ENCODE assay signal across 7 cellular contexts in genomic region chr4:41963105-41963504, GRCh38. TPM values are rescaled to one million over a fixed set of nuclear protein-coding genes. Genes with fewer than 3 reads are reported as not detected.
A peak's percentile ranks its signal among the peaks of the same experiment; 100 is the strongest.
DNase-seq lines count a peak whose midpoint lies in the region; ATAC-seq, FAIRE-seq and TF ChIP-seq lines count a peak whose summit lies in the region.

No MANE protein-coding gene starts in this region.

- H3K4me3 ChIP-seq in astrocyte (ENCODE audit: insufficient read depth, low read depth, low read length) (no peak overlapping the region), mesendoderm (ENCODE audit: low read length) (no peak overlapping the region)

- H3K4me1 Mint-ChIP-seq in astrocyte (ENCODE audit: low read depth, unreplicated experiment) = no peaks in the 10 kb centered on the region

- H3K9me3 Mint-ChIP-seq in astrocyte (ENCODE audit: unreplicated experiment) = peaks cover under 1% of the 10 kb centered on the region

- no peak overlapping the region for H4K5ac ChIP-seq in mesendoderm (ENCODE audit: low read length)

- H3K79me1 ChIP-seq in mesendoderm (ENCODE audit: low read length) = no peaks in the 10 kb centered on the region

- no peak overlapping the region for H2AFZ ChIP-seq in astrocyte (ENCODE audit: low read depth, low read length)

- no peaks in the 10 kb centered on the region for H3K4me1 ChIP-seq in astrocyte (ENCODE audit: insufficient read depth, low read length)
- no peaks in the 10 kb centered on the region for H3K4me1 ChIP-seq in mesendoderm (ENCODE audit: control insufficient read depth, low read depth, low read length)

- peaks cover under 1% of the 10 kb centered on the region for H3K36me3 Mint-ChIP-seq in astrocyte (ENCODE audit: low read depth, unreplicated experiment)

- no peak overlapping the region for H3K18ac ChIP-seq in mesendoderm (ENCODE audit: low read length)

- no peak for ATAC-seq in HG03175 (IDR thresholded peaks at IDR 0.05; ENCODE audit: unreplicated experiment)

- no peaks in the 10 kb centered on the region for H3K27me3 ChIP-seq in astrocyte (ENCODE audit: insufficient read depth, low read length)
- H3K27me3 ChIP-seq in mesendoderm (ENCODE audit: insufficient read depth, low read length, poor library complexity) = no peaks in the 10 kb centered on the region

- peak; percentile 7 for DNase-seq in DMS114 treated with DMSO at 0.1 percent for 48 hours (lab: John Stamatoyannopoulos, UW; ENCODE audit: unreplicated experiment)
- peak; percentile 53 for DNase-seq in HT-29 (ENCODE audit: low spot score)
- DNase-seq in astrocyte (ENCODE audit: low read depth) = peak; percentile 5
- peak; percentile 38 for DNase-seq in mesendoderm
- DNase-seq in occipital lobe (lab: John Stamatoyannopoulos, UW) = no peak
- DNase-seq in NCI-H1048 (lab: John Stamatoyannopoulos, UW) = no peak

- no peak overlapping the region for H3K4ac ChIP-seq in mesendoderm (ENCODE audit: low read depth, low read length)

- no peak overlapping the region for H3K9ac ChIP-seq in astrocyte (ENCODE audit: low read length)
- no peak overlapping the region for H3K9ac ChIP-seq in mesendoderm (ENCODE audit: low read length)

- H3K27ac ChIP-seq in astrocyte (ENCODE audit: low read depth, low read length) (no peak overlapping the region), mesendoderm (ENCODE audit: low read depth, low read length) (no peak overlapping the region)

- H3K4me2 ChIP-seq in astrocyte (ENCODE audit: low read length) (no peak overlapping the region), mesendoderm (ENCODE audit: low read length) (no peak overlapping the region)

- H4K20me1 ChIP-seq in astrocyte (ENCODE audit: insufficient read depth, low read length) = no peaks in the 10 kb centered on the region

- no peak overlapping the region for H4K8ac ChIP-seq in mesendoderm (ENCODE audit: low read depth, low read length)

- H3K56ac ChIP-seq in mesendoderm (ENCODE audit: low read length) = no peak overlapping the region

- H2BK120ac ChIP-seq in mesendoderm (ENCODE audit: low read depth, low read length) = no peak overlapping the region

- peak; percentile 39 for TF ChIP-seq CTCF in astrocyte (IDR thresholded peaks at IDR 0.05; ENCODE audit: insufficient read depth, low read depth, low read length)

- no peaks in the 10 kb centered on the region for H3K9me3 ChIP-seq in astrocyte (ENCODE audit: insufficient read depth, low read depth, low read length)

- no CpG with 5 or more reads among the region's 4 CpGs for WGBS in mesendoderm (ENCODE audit: extremely low coverage, insufficient coverage, low lambda C conversion rate)

- H2AK5ac ChIP-seq in mesendoderm (ENCODE audit: low read length) = no peak overlapping the region

- H2BK5ac ChIP-seq in mesendoderm (ENCODE audit: low read length) = no peak overlapping the region

- H3K79me2 ChIP-seq in astrocyte (ENCODE audit: insufficient read depth, low read length) (no peaks in the 10 kb centered on the region), mesendoderm (ENCODE audit: control insufficient read depth, insufficient read depth, low read length) (no peaks in the 10 kb centered on the region)

- H3K27ac Mint-ChIP-seq in astrocyte (ENCODE audit: unreplicated experiment) = no peak overlapping the region

- H3K36me3 ChIP-seq in astrocyte (ENCODE audit: insufficient read depth, low read length) (peaks cover 3% of the 10 kb centered on the region), mesendoderm (ENCODE audit: control insufficient read depth, insufficient read depth, low read length) (no peaks in the 10 kb centered on the region)

- no peak overlapping the region for H2BK15ac ChIP-seq in mesendoderm (replicated peaks; ENCODE audit: low read depth)

- no peaks in the 10 kb centered on the region for H3K27me3 Mint-ChIP-seq in astrocyte (ENCODE audit: low read depth, unreplicated experiment)

- no peak overlapping the region for H3K23ac ChIP-seq in mesendoderm (ENCODE audit: low read length)

- FAIRE-seq in astrocyte (lab: Jason Lieb, UNC) = no peak

- no peak overlapping the region for H3K4me3 Mint-ChIP-seq in astrocyte (ENCODE audit: unreplicated experiment)

RNA-seq across cellular contexts. Expression of gene DCAF4L1, which starts 18.5 kb away (rescaled TPM):
- total RNA-seq in HT-29 (2014; rRNA removed; shearing (Covaris generic)) = 0.03 and 0.13 TPM in 2 replicates
- total RNA-seq in astrocyte = 0.20 and 0.29 TPM in 2 replicates
- polyA plus RNA-seq in mesendoderm (2013, experiment 1 of 2) = 0.10 TPM
- polyA plus RNA-seq in mesendoderm (2013, experiment 2 of 2) = 0.10 TPM
- under 0.01 TPM for total RNA-seq in occipital lobe

RNA-seq across cellular contexts. Expression of gene SLC30A9, which starts 27.2 kb away (rescaled TPM):
- 59.1 and 65.1 TPM in 2 replicates for total RNA-seq in HT-29 (2014; rRNA removed; shearing (Covaris generic))
- total RNA-seq in astrocyte (59.3 and 73.2 TPM in 2 replicates), occipital lobe (116 TPM)
- polyA plus RNA-seq in mesendoderm (2013, experiment 1 of 2) = 35.2 TPM
- polyA plus RNA-seq in mesendoderm (2013, experiment 2 of 2) = 35.1 TPM

RNA-seq across cellular contexts. Expression of gene TMEM33, which starts 27.9 kb away (rescaled TPM):
- total RNA-seq in HT-29 (2014; rRNA removed; shearing (Covaris generic)) = 100 and 119 TPM in 2 replicates
- total RNA-seq in astrocyte = 84.0 and 84.5 TPM in 2 replicates
- 71.1 TPM for polyA plus RNA-seq in mesendoderm (2013, experiment 1 of 2)
- polyA plus RNA-seq in mesendoderm (2013, experiment 2 of 2) = 72.8 TPM
- 60.5 TPM for total RNA-seq in occipital lobe

Comparison
In these comparisons a context has a peak if more than half of its experiments do, and no peak if none do; other contexts are left out.
1. DNase-seq: peak in DMS114 treated with DMSO at 0.1 percent for 48 hours (single experiment), HT-29 (single experiment), astrocyte (single experiment) and mesendoderm (single experiment); none in occipital lobe (single experiment) and NCI-H1048 (single experiment).